Comparison of ENCODE assay signal across 8 cellular contexts in the genomic region with DNA sequence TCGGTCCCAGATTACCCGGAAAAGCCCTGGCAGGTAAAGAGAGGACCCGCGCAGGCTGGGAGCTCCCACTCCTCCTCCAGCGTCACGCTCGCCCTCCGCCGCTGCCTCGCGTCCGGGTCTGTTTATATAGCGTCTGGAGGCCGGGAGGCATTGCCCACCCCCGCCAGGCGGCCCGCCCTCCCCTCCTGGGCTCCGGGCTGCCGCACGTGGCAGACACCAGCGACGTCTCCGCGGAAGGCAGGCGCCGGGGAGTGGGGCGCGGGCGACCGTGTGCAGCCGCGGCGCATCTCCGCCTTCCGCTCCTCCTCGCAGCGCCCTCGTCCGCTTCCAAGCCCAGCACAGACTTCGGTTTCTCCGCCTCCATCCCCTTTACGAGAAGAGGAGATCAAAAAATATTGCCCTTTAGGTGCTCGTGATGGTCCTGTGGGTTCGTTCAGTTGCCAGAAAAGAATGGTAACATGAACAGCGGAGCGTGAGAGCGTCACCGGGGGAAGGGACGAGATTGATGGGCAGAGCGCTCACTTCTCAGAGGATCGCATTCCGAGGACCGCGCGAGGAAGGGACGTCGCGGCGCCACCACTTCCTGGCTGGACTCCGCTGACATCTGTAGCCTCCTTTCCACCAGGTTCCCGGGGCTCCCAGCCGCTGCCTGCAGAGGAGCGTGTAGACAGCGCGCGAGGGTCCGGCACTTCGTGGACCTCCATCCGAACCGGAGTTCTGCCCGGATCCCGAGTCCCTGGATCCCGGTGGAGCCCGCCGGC. TPM values are rescaled to one million over a fixed set of nuclear protein-coding genes. Genes with fewer than 3 reads are reported as not detected.
A peak's percentile ranks its signal among the peaks of the same experiment; 100 is the strongest.
DNase-seq lines count a peak whose midpoint lies in the region; ATAC-seq and TF ChIP-seq lines count a peak whose summit lies in the region.

Gene GALNTL6, plus strand, starts transcription at position 210 of the 761 bp plus-strand sequence.

- DNase-seq in GM13976 (ENCODE audit: low spot score) (peak; percentile 27), body of pancreas (no peak), left kidney (ENCODE audit: low read depth, low spot score) (peak; percentile 75), vagina (ENCODE audit: extremely low spot score in 2 of 2) (no peak), NCI-H2107 (lab: John Stamatoyannopoulos, UW) (no peak), mucosa of gallbladder (ENCODE audit: low spot score) (no peak)

- peak within 1 kb of the TSS in 1 of 2 donors; percentile 11 for H3K4me3 ChIP-seq in body of pancreas
- peak within 1 kb of the TSS; percentile 42 to 43 for H3K4me3 ChIP-seq in vagina

- TF ChIP-seq POLR2A in body of pancreas (IDR thresholded peaks at IDR 0.05) (no peak), vagina (IDR thresholded peaks at IDR 0.05) (no peak)

- H3K27me3 ChIP-seq in body of pancreas (peaks cover 0 to 11% of the 10 kb centered on the region in 2 donors), vagina (no peaks in the 10 kb centered on the region)

- H3K4me1 ChIP-seq in body of pancreas (peaks cover 21% of the 10 kb centered on the region), vagina (peaks cover 13% of the 10 kb centered on the region)

- intact Hi-C loops in body of pancreas (cut with DNase I) = no loop called here
- intact Hi-C loops in vagina (cut with DNase I) = no loop called here

- H3K9me3 ChIP-seq in body of pancreas (no peaks in the 10 kb centered on the region), vagina (no peaks in the 10 kb centered on the region)

- H3K36me3 ChIP-seq in body of pancreas (replicated peaks in 1 of 2; ENCODE audit: insufficient read depth in 1 of 2, low read depth in 2 of 2) (no peaks in the 10 kb centered on the region), vagina (no peaks in the 10 kb centered on the region)

- TF ChIP-seq CTCF in GM13976 (IDR thresholded peaks at IDR 0.05; ENCODE audit: borderline replicate concordance, control extremely low read depth, extremely low read depth, insufficient read depth, missing control alignments) (no peak), body of pancreas (IDR thresholded peaks at IDR 0.05) (no peak), vagina (IDR thresholded peaks at IDR 0.05) (no peak)

- 0 to 1% methylated on average over 8 to 75 of the region's 75 CpGs for WGBS in body of pancreas, 2 donors

- H3K27ac ChIP-seq in body of pancreas = no peak within 1 kb of the TSS
- peak within 1 kb of the TSS; percentile 36 for H3K27ac ChIP-seq in vagina

- ATAC-seq in HG02973 (IDR thresholded peaks at IDR 0.05; ENCODE audit: unreplicated experiment) = peak; percentile 45
- ATAC-seq in body of pancreas = peak; percentile 53
- ATAC-seq in HG03039 (IDR thresholded peaks at IDR 0.05; ENCODE audit: unreplicated experiment) = no peak

- in situ Hi-C loops in GM13976 (cut with MboI; ENCODE audit: low sequenced_read_pairs, unreplicated experiment) = no loop called here

RNA-seq across cellular contexts. Expression of gene GALNTL6, which starts in this region (rescaled TPM):
- total RNA-seq in body of pancreas (under 1 TPM in 1 of 2 donors, not detected in 1; 0.26 TPM), vagina (0.74 TPM), mucosa of gallbladder (0.75 TPM)

Comparison
In these comparisons a context has a peak if more than half of its experiments do, and no peak if none do; other contexts are left out.
1. Peak in ATAC-seq in body of pancreas; RNA of the gene not detected or under 1 TPM.
2. DNase-seq: peak in GM13976 (single experiment) and left kidney (single experiment); none in body of pancreas (0 of 4), vagina (0 of 2), NCI-H2107 (single experiment) and mucosa of gallbladder (single experiment).